In the genomic region with DNA sequence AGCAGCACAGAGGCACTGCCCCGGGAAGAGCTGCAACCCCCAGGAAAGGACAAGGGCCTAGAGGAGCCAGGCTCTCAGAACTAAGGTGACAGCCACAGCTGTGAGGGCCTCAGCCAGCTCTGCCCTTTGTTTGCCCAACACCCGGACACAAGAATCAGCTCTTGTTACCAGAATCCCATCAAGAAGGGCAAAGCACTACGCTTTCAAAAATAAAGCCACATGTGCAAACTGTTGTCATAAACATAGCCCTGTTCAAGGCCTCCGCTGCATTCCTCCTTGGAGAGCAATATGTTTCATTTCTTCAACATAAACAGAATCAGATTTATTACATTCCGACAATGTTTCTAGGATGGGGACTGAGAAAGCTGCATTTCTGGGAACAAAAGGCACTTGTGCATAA, we compare ENCODE assay signal across 9 cellular contexts.
DNase-seq lines count a peak whose midpoint lies in the region; ATAC-seq and TF ChIP-seq lines count a peak whose summit lies in the region.
"Had no signal": no experiment of that assay in that cellular context is flagged by ENCODE, and none has a peak within 500 bp of the region (broad histone marks: within the 10 kb centered on the region; RNA-seq: fewer than 3 reads in every experiment).

No MANE protein-coding gene starts in this region.

- no peaks in the 10 kb centered on the region for H3K27me3 Mint-ChIP-seq in brain
- no peaks in the 10 kb centered on the region for H3K27me3 Mint-ChIP-seq in activated CD8-positive, alpha-beta T cell treated with anti-CD3 and anti-CD28 coated beads for 36 hours
- H3K27me3 Mint-ChIP-seq: central memory CD8-positive, alpha-beta T cell had no signal

- H3K4me3 ChIP-seq in hepatocyte = no peak overlapping the region

- H3K79me2 ChIP-seq in hepatocyte = peaks cover 87% of the 10 kb centered on the region

- H3K27ac Mint-ChIP-seq in brain = peak overlapping the region; percentile 45 to 96 (median 84)
- H3K27ac Mint-ChIP-seq in activated CD8-positive, alpha-beta T cell treated with anti-CD3 and anti-CD28 coated beads for 36 hours = no peak overlapping the region

- WGBS in hepatocyte (ENCODE audit: low lambda C conversion rate, missing lambda C conversion rate) = 20% methylated on average over 5 of the region's 5 CpGs

- peak overlapping the region; percentile 67 for H3K4me2 ChIP-seq in hepatocyte

- TF ChIP-seq CTCF in brain (conservative IDR thresholded peaks at IDR 0.05) (no peak), hepatocyte (IDR thresholded peaks at IDR 0.05; ENCODE audit: poor library complexity) (no peak)
- TF ChIP-seq CTCF in activated CD8-positive, alpha-beta T cell treated with anti-CD3 and anti-CD28 coated beads for 36 hours (IDR thresholded peaks at IDR 0.05) = no peak

- peaks cover 66% of the 10 kb centered on the region for H3K4me1 ChIP-seq in hepatocyte (ENCODE audit: insufficient read depth)

- no peaks in the 10 kb centered on the region for H3K36me3 ChIP-seq in hepatocyte (replicated peaks; ENCODE audit: insufficient read depth, low read depth)

- H3K9me3 Mint-ChIP-seq in brain = peaks cover 0 to 3% (median 0%) of the 10 kb centered on the region in 5 experiments
- H3K9me3 Mint-ChIP-seq in activated CD8-positive, alpha-beta T cell treated with anti-CD3 and anti-CD28 coated beads for 36 hours = no peaks in the 10 kb centered on the region
- H3K9me3 Mint-ChIP-seq: central memory CD8-positive, alpha-beta T cell had no signal

- peak overlapping the region in 3 of 5 experiments; percentile 36 to 53 (median 38) for H3K4me3 Mint-ChIP-seq in brain
- H3K4me3 Mint-ChIP-seq in activated CD8-positive, alpha-beta T cell treated with anti-CD3 and anti-CD28 coated beads for 36 hours = no peak overlapping the region
- H3K4me3 Mint-ChIP-seq: central memory CD8-positive, alpha-beta T cell had no signal

- no peak overlapping the region for H2AFZ ChIP-seq in hepatocyte

- peak; percentile 49 for DNase-seq in EL
- DNase-seq in hepatocyte (ENCODE audit: low spot score) = peak; percentile 35
- no peak for DNase-seq in sciatic nerve (ENCODE audit: low spot score)
- no peak for DNase-seq in NCI-H1048 (lab: John Stamatoyannopoulos, UW)
- DNase-seq in amniotic stem cell (lab: John Stamatoyannopoulos, UW) = no peak
- no peak for DNase-seq in stimulated activated CD4-positive, alpha-beta T cell treated with anti-CD3 and anti-CD28 coated beads, Interleukin-1b, Interleukin-23, amount 100 ng/mL, for 48 hours
- no peak for DNase-seq in activated CD8-positive, alpha-beta T cell treated with anti-CD3 and anti-CD28 coated beads for 36 hours

- POLR2A ChIA-PET in activated CD8-positive, alpha-beta T cell treated with anti-CD3 and anti-CD28 coated beads for 36 hours (lab: Charles Lee) = interaction anchor here (1.0 kb wide), 1 partner anchor 9 kb away, joined by 3 read pairs; no protein-coding TSS in a partner anchor

- peaks cover 14% of the 10 kb centered on the region for H4K20me1 ChIP-seq in hepatocyte (ENCODE audit: insufficient read depth, poor library complexity, severe bottlenecking)

- intact Hi-C loops in sciatic nerve (cut with DNase I) = loop anchor here (1.0 to 10.0 kb wide), 2 partner anchors 45 to 50 kb away; no protein-coding TSS in a partner anchor
- intact Hi-C loops in activated CD8-positive, alpha-beta T cell treated with anti-CD3 and anti-CD28 coated beads for 36 hours (cut with micrococcal nuclease) = no loop called here

- no peaks in the 10 kb centered on the region for H3K9me2 ChIP-seq in hepatocyte (replicated peaks; ENCODE audit: insufficient read depth)

- peaks cover 4% of the 10 kb centered on the region for H3K36me3 Mint-ChIP-seq in brain
- peaks cover 5% of the 10 kb centered on the region for H3K36me3 Mint-ChIP-seq in activated CD8-positive, alpha-beta T cell treated with anti-CD3 and anti-CD28 coated beads for 36 hours (ENCODE audit: low read depth)

- ATAC-seq in sciatic nerve = peak; percentile 6
- no peak for ATAC-seq in activated CD8-positive, alpha-beta T cell treated with anti-CD3 and anti-CD28 coated beads for 36 hours

- no peaks in the 10 kb centered on the region for H3K9me3 ChIP-seq in hepatocyte (ENCODE audit: low read depth)

- peak overlapping the region; percentile 96 for H3K27ac ChIP-seq in hepatocyte

- H3K27me3 ChIP-seq in hepatocyte = no peaks in the 10 kb centered on the region

- H3K4me1 Mint-ChIP-seq in brain = peaks cover 96% of the 10 kb centered on the region
- H3K4me1 Mint-ChIP-seq in activated CD8-positive, alpha-beta T cell treated with anti-CD3 and anti-CD28 coated beads for 36 hours (ENCODE audit: low read depth) = peaks cover 55% of the 10 kb centered on the region

- CTCF ChIA-PET in activated CD8-positive, alpha-beta T cell treated with anti-CD3 and anti-CD28 coated beads for 36 hours (lab: Charles Lee) = interaction anchor here (1.5 to 1.9 kb wide), 3 partner anchors 22 to 40 kb away, joined by 3 to 4 read pairs (median 4); no protein-coding TSS in a partner anchor

Comparison
In these comparisons a context has a peak if more than half of its experiments do, and no peak if none do; other contexts are left out.
1. DNase-seq: peak in EL (single experiment) and hepatocyte (single experiment); none in sciatic nerve (single experiment), NCI-H1048 (single experiment), amniotic stem cell (single experiment), stimulated activated CD4-positive, alpha-beta T cell treated with anti-CD3 and anti-CD28 coated beads, Interleukin-1b, Interleukin-23, amount 100 ng/mL, for 48 hours (single experiment) and activated CD8-positive, alpha-beta T cell treated with anti-CD3 and anti-CD28 coated beads for 36 hours (single experiment).